Comparison of ENCODE assay signal across 28 cellular contexts in genomic region chrX:21721175-21721574, GRCh38. TPM values are rescaled to one million over a fixed set of nuclear protein-coding genes. Genes with fewer than 3 reads are reported as not detected.
A peak's percentile ranks its signal among the peaks of the same experiment; 100 is the strongest.
DNase-seq lines count a peak whose midpoint lies in the region; ATAC-seq, FAIRE-seq and TF ChIP-seq lines count a peak whose summit lies in the region.
"Had no signal": no experiment of that assay in that cellular context is flagged by ENCODE, and none has a peak within 500 bp of the region (broad histone marks: within the 10 kb centered on the region; RNA-seq: fewer than 3 reads in every experiment).

No MANE protein-coding gene starts in this region.

- DNase-seq in heart left ventricle (no peak), right cardiac atrium (no peak), astrocyte (ENCODE audit: low read depth) (no peak), fibroblast of the aortic adventitia (ENCODE audit: low read depth) (peak; percentile 31), omental fat pad (ENCODE audit: low spot score) (no peak), SIG-M5 (lab: John Stamatoyannopoulos, UW) (no peak)
- DNase-seq: 8988T; ACHN; Calu3; DMS79 treated with DMSO at 0.1 percent for 48 hours; GOT3; HFFc6; KG1; MG63; NCI-H1105 treated with DMSO at 0.1 percent for 48 hours; NCI-H146; NCI-H2029; NCI-H446 treated with DMSO at 0.1 percent for 48 hours; NCI-H526; NCI-H82; NK-92 treated with Interleukin-12 subunit alpha and Interleukin-12 subunit beta, amount 100 ng/mL, for 24 hours; PC-3 had no signal

- H3K79me2 ChIP-seq in astrocyte (ENCODE audit: insufficient read depth, low read length), result no peaks in the 10 kb centered on the region

- H2AFZ ChIP-seq in astrocyte (ENCODE audit: low read depth, low read length), result no peak overlapping the region

- H3K9me3 ChIP-seq in heart left ventricle (no peaks in the 10 kb centered on the region), right cardiac atrium (ENCODE audit: control insufficient read depth, low read length) (no peaks in the 10 kb centered on the region), astrocyte (ENCODE audit: insufficient read depth, low read depth, low read length) (no peaks in the 10 kb centered on the region), skeletal muscle tissue (ENCODE audit: control insufficient read depth in 3 of 3, low read length in 3 of 3) (no peaks in the 10 kb centered on the region)
- H3K9me3 ChIP-seq: HAP-1, MG63 had no signal

- H3K27me3 Mint-ChIP-seq in astrocyte (ENCODE audit: low read depth, unreplicated experiment), result no peaks in the 10 kb centered on the region

- H3K4me2 ChIP-seq in astrocyte (ENCODE audit: low read length), result no peak overlapping the region

- intact Hi-C loops in heart left ventricle (cut with DNase I), result loop anchor here in 1 of 10 donors (10.0 kb wide), 1 partner anchor 1186 kb away; no protein-coding TSS in a partner anchor
- intact Hi-C loops in right cardiac atrium (cut with DNase I), result no loop called here

- H3K4me3 ChIP-seq in heart left ventricle (no peak overlapping the region), right cardiac atrium (ENCODE audit: low read length) (no peak overlapping the region), astrocyte (ENCODE audit: insufficient read depth, low read depth, low read length) (no peak overlapping the region), fibroblast of the aortic adventitia (ENCODE audit: low read depth, low read length) (no peak overlapping the region), skeletal muscle tissue (ENCODE audit: low read length in 3 of 3) (no peak overlapping the region)
- H3K4me3 ChIP-seq: HAP-1, MG63 had no signal

- no peaks in the 10 kb centered on the region for H4K20me1 ChIP-seq in astrocyte (ENCODE audit: insufficient read depth, low read length)

- H3K4me1 Mint-ChIP-seq in astrocyte (ENCODE audit: low read depth, unreplicated experiment), result no peaks in the 10 kb centered on the region

- H3K27ac Mint-ChIP-seq in astrocyte (ENCODE audit: unreplicated experiment), result no peak overlapping the region
- H3K27ac Mint-ChIP-seq: HFFc6 had no signal

- H3K9ac ChIP-seq in astrocyte (ENCODE audit: low read length) (no peak overlapping the region), skeletal muscle tissue (ENCODE audit: low read depth in 1 of 3, low read length in 3 of 3) (no peak overlapping the region)

- peak; percentile 32 to 74 (median 54) for ATAC-seq in heart left ventricle
- ATAC-seq in right cardiac atrium, result no peak
- no peak for ATAC-seq in omental fat pad (ENCODE audit: low FRiP score)
- ATAC-seq in GM19452 (IDR thresholded peaks at IDR 0.05; ENCODE audit: unreplicated experiment), result no peak
- ATAC-seq: PC-3 had no signal

- no peak for TF ChIP-seq POLR2A in heart left ventricle (IDR thresholded peaks at IDR 0.05)

- H3K4me1 ChIP-seq in heart left ventricle (peaks cover 0 to 24% (median 0%) of the 10 kb centered on the region in 12 donors), right cardiac atrium (ENCODE audit: control insufficient read depth, insufficient read depth, low read length) (peaks cover 1% of the 10 kb centered on the region), astrocyte (ENCODE audit: insufficient read depth, low read length) (no peaks in the 10 kb centered on the region), skeletal muscle tissue (ENCODE audit: control insufficient read depth in 3 of 3, insufficient read depth in 3 of 3, low read length in 3 of 3) (peaks cover 8 to 27% (median 24%) of the 10 kb centered on the region in 3 donors)
- H3K4me1 ChIP-seq: HAP-1 had no signal

- 33 to 50% (median 43%) methylated on average over 3 of the region's 3 CpGs for WGBS in heart left ventricle, 4 donors
- 33% methylated on average over 3 of the region's 3 CpGs for WGBS in right cardiac atrium

- H3K27me3 ChIP-seq in heart left ventricle, result peaks cover 0 to 8% (median 0%) of the 10 kb centered on the region in 9 donors
- no peaks in the 10 kb centered on the region for H3K27me3 ChIP-seq in right cardiac atrium (ENCODE audit: control insufficient read depth, insufficient read depth)
- H3K27me3 ChIP-seq in astrocyte (ENCODE audit: insufficient read depth, low read length), result no peaks in the 10 kb centered on the region
- H3K27me3 ChIP-seq in skeletal muscle tissue (ENCODE audit: control insufficient read depth in 3 of 3, insufficient read depth in 3 of 3, low read length in 3 of 3), result peaks cover 0 to 4% (median 0%) of the 10 kb centered on the region in 3 donors
- H3K27me3 ChIP-seq: MG63 had no signal

- no peak overlapping the region for H3K4me3 Mint-ChIP-seq in astrocyte (ENCODE audit: unreplicated experiment)
- H3K4me3 Mint-ChIP-seq: HFFc6 had no signal

- no peaks in the 10 kb centered on the region for H3K9me3 Mint-ChIP-seq in astrocyte (ENCODE audit: unreplicated experiment)
- H3K9me3 Mint-ChIP-seq: HFFc6 had no signal

- peak overlapping the region in 6 of 12 donors; percentile 42 to 69 (median 62) for H3K27ac ChIP-seq in heart left ventricle
- H3K27ac ChIP-seq in right cardiac atrium (ENCODE audit: low read length), result no peak overlapping the region
- no peak overlapping the region for H3K27ac ChIP-seq in astrocyte (ENCODE audit: low read depth, low read length)
- peak overlapping the region; percentile 45 for H3K27ac ChIP-seq in skeletal muscle tissue (ENCODE audit: low read depth, low read length)

- H3K36me3 Mint-ChIP-seq in astrocyte (ENCODE audit: low read depth, unreplicated experiment), result no peaks in the 10 kb centered on the region

- TF ChIP-seq CTCF in heart left ventricle (IDR thresholded peaks at IDR 0.05) (no peak), astrocyte (IDR thresholded peaks at IDR 0.05; ENCODE audit: insufficient read depth, low read depth, low read length) (no peak), fibroblast of the aortic adventitia (IDR thresholded peaks at IDR 0.05; ENCODE audit: insufficient read depth, low read length) (no peak), omental fat pad (IDR thresholded peaks at IDR 0.05) (no peak)

- peak; percentile 41 for FAIRE-seq in astrocyte (lab: Jason Lieb, UNC)
- FAIRE-seq: GM12892, HTR-8/SVneo had no signal

- H3K36me3 ChIP-seq in heart left ventricle (no peaks in the 10 kb centered on the region), astrocyte (ENCODE audit: insufficient read depth, low read length) (no peaks in the 10 kb centered on the region), skeletal muscle tissue (ENCODE audit: control insufficient read depth in 3 of 3, insufficient read depth in 3 of 3, low read length in 3 of 3) (peaks cover 0 to 4% (median 0%) of the 10 kb centered on the region in 3 donors)
- H3K36me3 ChIP-seq: HAP-1, MG63 had no signal

RNA-seq across cellular contexts. Expression of gene SMPX, which starts 36.7 kb away (rescaled TPM):
- total RNA-seq in heart left ventricle (100 to 1,000 TPM; 537 to 972 (median 719) TPM), right cardiac atrium (100 to 1,000 TPM; 422 to 570 (median 436) TPM), astrocyte (not detected in 2 replicates), fibroblast of the aortic adventitia (ENCODE audit: low replicate concordance) (not detected in 2 replicates), skeletal muscle tissue (223 TPM), omental fat pad (not detected)
- polyA plus RNA-seq in heart left ventricle (100 to 1,000 TPM; 340 to 515 TPM), right cardiac atrium (714 TPM)
- total RNA-seq: Calu3, HFFc6, PC-3 had no signal
- polyA plus RNA-seq: BJ had no signal

Comparison
In these comparisons a context has a peak if more than half of its experiments do, and no peak if none do; other contexts are left out.
1. ATAC-seq: peak in heart left ventricle (4 of 4); none in right cardiac atrium (0 of 2), omental fat pad (single experiment) and GM19452 (single experiment).
2. RNA of gene SMPX, which starts 36.7 kb away (total RNA-seq): 537 to 972 TPM in heart left ventricle, 422 to 570 TPM in right cardiac atrium and 223 TPM in skeletal muscle tissue (single experiment); not detected in astrocyte, not detected in fibroblast of the aortic adventitia and not detected in omental fat pad; every median in the first group is over 100 times any median in the second.